ENCODE assay signal across 8 cellular contexts in genomic region chr19:15091918-15092753, GRCh38. TPM values are rescaled to one million over a fixed set of nuclear protein-coding genes. Genes with fewer than 3 reads are reported as not detected.
A peak's percentile ranks its signal among the peaks of the same experiment; 100 is the strongest.
DNase-seq lines count a peak whose midpoint lies in the region; ATAC-seq and TF ChIP-seq lines count a peak whose summit lies in the region.

No MANE protein-coding gene starts in this region.

- TF ChIP-seq CTCF in AG09309 (IDR thresholded peaks at IDR 0.05; ENCODE audit: control insufficient read depth, insufficient read depth, low read depth, low read length, missing control alignments): peak; percentile 62
- peak; percentile 46 for TF ChIP-seq CTCF in GM13976 (IDR thresholded peaks at IDR 0.05; ENCODE audit: borderline replicate concordance, control extremely low read depth, extremely low read depth, insufficient read depth, missing control alignments)
- TF ChIP-seq CTCF in fibroblast of mammary gland (conservative IDR thresholded peaks at IDR 0.05; ENCODE audit: control insufficient read depth, insufficient read depth, low read depth, low read length): peak; percentile 68

- no peak for ATAC-seq in GM21447 (IDR thresholded peaks at IDR 0.05; ENCODE audit: unreplicated experiment)

- peaks cover 3% of the 10 kb centered on the region for H3K4me1 Mint-ChIP-seq in activated CD4-positive, alpha-beta T cell treated with anti-CD3 and anti-CD28 coated beads, Interleukin-2, amount 10 ng/mL, durations not matched to agents 24 days and 14 days

- H3K27me3 Mint-ChIP-seq in activated CD4-positive, alpha-beta T cell treated with anti-CD3 and anti-CD28 coated beads, Interleukin-2, amount 10 ng/mL, durations not matched to agents 24 days and 14 days: no peaks in the 10 kb centered on the region

- H3K4me3 Mint-ChIP-seq in activated CD4-positive, alpha-beta T cell treated with anti-CD3 and anti-CD28 coated beads, Interleukin-2, amount 10 ng/mL, durations not matched to agents 24 days and 14 days: no peak overlapping the region

- peak overlapping the region; percentile 41 for H3K27ac Mint-ChIP-seq in activated CD4-positive, alpha-beta T cell treated with anti-CD3 and anti-CD28 coated beads, Interleukin-2, amount 10 ng/mL, durations not matched to agents 24 days and 14 days

- H3K4me3 ChIP-seq in AG09309 (ENCODE audit: control insufficient read depth, low read depth, low read length) (no peak overlapping the region), fibroblast of mammary gland (ENCODE audit: control insufficient read depth, low read depth, low read length) (no peak overlapping the region)

- intact Hi-C loops in activated CD4-positive, alpha-beta T cell treated with anti-CD3 and anti-CD28 coated beads, Interleukin-2, amount 10 ng/mL, durations not matched to agents 24 days and 14 days (cut with micrococcal nuclease): loop anchor here (1.0 to 2.0 kb wide), 2 partner anchors 59 to 464 kb away; no protein-coding TSS in a partner anchor

- H3K36me3 Mint-ChIP-seq in activated CD4-positive, alpha-beta T cell treated with anti-CD3 and anti-CD28 coated beads, Interleukin-2, amount 10 ng/mL, durations not matched to agents 24 days and 14 days (ENCODE audit: low read depth): no peaks in the 10 kb centered on the region

- in situ Hi-C loops in GM13976 (cut with MboI; ENCODE audit: low sequenced_read_pairs, unreplicated experiment): no loop called here

- no peak for DNase-seq in AG09309 (ENCODE audit: low read depth)
- DNase-seq in GM13976 (ENCODE audit: low spot score): peak; percentile 63
- DNase-seq in NCI-H2227 treated with DMSO at 0.1 percent for 48 hours (lab: John Stamatoyannopoulos, UW): peak; percentile 26
- peak; percentile 88 for DNase-seq in activated CD4-positive, alpha-beta T cell treated with anti-CD3 and anti-CD28 coated beads, Interleukin-2, amount 10 ng/mL, durations not matched to agents 24 days and 14 days
- DNase-seq in fibroblast of mammary gland (ENCODE audit: low read depth): peak; percentile 76
- DNase-seq in non-pigmented ciliary epithelial cell (ENCODE audit: low read depth): peak; percentile 31
- DNase-seq in epidermal melanocyte (ENCODE audit: insufficient read length, low spot score): no peak

- no peaks in the 10 kb centered on the region for H3K9me3 Mint-ChIP-seq in activated CD4-positive, alpha-beta T cell treated with anti-CD3 and anti-CD28 coated beads, Interleukin-2, amount 10 ng/mL, durations not matched to agents 24 days and 14 days

RNA-seq across cellular contexts. Expression of gene OR1I1, which starts 10.1 kb away (rescaled TPM):
- not detected in 2 replicates for total RNA-seq in activated CD4-positive, alpha-beta T cell treated with anti-CD3 and anti-CD28 coated beads, Interleukin-2, amount 10 ng/mL, durations not matched to agents 24 days and 14 days

RNA-seq across cellular contexts. Expression of gene SYDE1, which starts 15.1 kb away (rescaled TPM):
- total RNA-seq in activated CD4-positive, alpha-beta T cell treated with anti-CD3 and anti-CD28 coated beads, Interleukin-2, amount 10 ng/mL, durations not matched to agents 24 days and 14 days: 1.1 and 1.3 TPM in 2 replicates

RNA-seq across cellular contexts. Expression of gene CASP14, which starts 42.9 kb away (rescaled TPM):
- total RNA-seq in activated CD4-positive, alpha-beta T cell treated with anti-CD3 and anti-CD28 coated beads, Interleukin-2, amount 10 ng/mL, durations not matched to agents 24 days and 14 days: not detected in 2 replicates

Comparison
In these comparisons a context has a peak if more than half of its experiments do, and no peak if none do; other contexts are left out.
1. DNase-seq: peak in GM13976 (single experiment), NCI-H2227 treated with DMSO at 0.1 percent for 48 hours (single experiment), activated CD4-positive, alpha-beta T cell treated with anti-CD3 and anti-CD28 coated beads, Interleukin-2, amount 10 ng/mL, durations not matched to agents 24 days and 14 days (single experiment), fibroblast of mammary gland (single experiment) and non-pigmented ciliary epithelial cell (single experiment); none in AG09309 (single experiment) and epidermal melanocyte (single experiment).
2. Peak in every context shown above with its lines, with median percentiles within 50 percentile points of each other: CTCF ChIP-seq.